In genomic region chr6:136823128-136823660, GRCh38 we compare ENCODE assay signal across 8 cellular contexts. TPM values are rescaled to one million over a fixed set of nuclear protein-coding genes. Genes with fewer than 3 reads are reported as not detected.
DNase-seq lines count a peak whose midpoint lies in the region; ATAC-seq and TF ChIP-seq lines count a peak whose summit lies in the region.

No MANE protein-coding gene starts in this region.

- peak overlapping the region; percentile 91 for H2AFZ ChIP-seq in SK-N-SH (ENCODE audit: low read depth)

- H3K27me3 Mint-ChIP-seq in activated naive CD8-positive, alpha-beta T cell treated with anti-CD3 and anti-CD28 coated beads for 36 hours: peaks cover 3% of the 10 kb centered on the region
- peaks cover 0 to 8% (median 0%) of the 10 kb centered on the region in 3 donors for H3K27me3 Mint-ChIP-seq in immature natural killer cell (ENCODE audit: low read depth in 3 of 3)

- no peaks in the 10 kb centered on the region for H3K9me3 Mint-ChIP-seq in activated naive CD8-positive, alpha-beta T cell treated with anti-CD3 and anti-CD28 coated beads for 36 hours
- no peaks in the 10 kb centered on the region for H3K9me3 Mint-ChIP-seq in immature natural killer cell

- TF ChIP-seq EP300 in SK-N-SH (IDR thresholded peaks at IDR 0.05; ENCODE audit: borderline replicate concordance in 1 of 2, low read depth in 1 of 2, low read length in 1 of 2): no peak
- TF ChIP-seq EP300 in suprapubic skin (IDR thresholded peaks at IDR 0.05): no peak

- POLR2A ChIA-PET in SK-N-SH (lab: Yijun Ruan, JAX): interaction anchor here (0.8 to 2.5 kb wide), 7 partner anchors 20 to 166 kb away, joined by 3 to 15 read pairs (median 3); partner anchors contain the start of genes MAP3K5 and SLC35D3

- H3K9me3 ChIP-seq in SK-N-SH (no peaks in the 10 kb centered on the region), suprapubic skin (no peaks in the 10 kb centered on the region)

- H3K4me2 ChIP-seq in SK-N-SH: peak overlapping the region; percentile 87

- H3K36me3 Mint-ChIP-seq in activated naive CD8-positive, alpha-beta T cell treated with anti-CD3 and anti-CD28 coated beads for 36 hours: peaks cover 31% of the 10 kb centered on the region
- H3K36me3 Mint-ChIP-seq in immature natural killer cell: peaks cover 5 to 11% (median 11%) of the 10 kb centered on the region in 3 donors

- H3K9me2 ChIP-seq in SK-N-SH: no peaks in the 10 kb centered on the region

- H3K4me3 Mint-ChIP-seq in activated naive CD8-positive, alpha-beta T cell treated with anti-CD3 and anti-CD28 coated beads for 36 hours: peak overlapping the region; percentile 88
- H3K4me3 Mint-ChIP-seq in immature natural killer cell: peak overlapping the region; percentile 88 to 91 (median 90)

- H4K20me1 ChIP-seq in SK-N-SH (ENCODE audit: insufficient read depth): no peaks in the 10 kb centered on the region

- CTCF ChIA-PET in SK-N-SH (lab: Yijun Ruan, JAX): interaction anchor here (0.6 to 2.3 kb wide), 15 partner anchors 13 to 491 kb away, joined by 3 to 13 read pairs (median 3); partner anchors contain the start of gene MAP3K5

- TF ChIP-seq CTCF in SK-N-SH (IDR thresholded peaks at IDR 0.05) (no peak), suprapubic skin (IDR thresholded peaks at IDR 0.05) (no peak), GM13976 (IDR thresholded peaks at IDR 0.05; ENCODE audit: borderline replicate concordance, control extremely low read depth, extremely low read depth, insufficient read depth, missing control alignments) (no peak)

- peak overlapping the region; percentile 88; the same call in 1 of the 2 replicates for H3K9ac ChIP-seq in SK-N-SH

- in situ Hi-C loops in GM13976 (cut with MboI; ENCODE audit: low sequenced_read_pairs, unreplicated experiment): no loop called here

- peak overlapping the region; percentile 92 for H3K27ac Mint-ChIP-seq in activated naive CD8-positive, alpha-beta T cell treated with anti-CD3 and anti-CD28 coated beads for 36 hours
- H3K27ac Mint-ChIP-seq in immature natural killer cell: peak overlapping the region; percentile 88 to 92 (median 90)

- H3K27me3 ChIP-seq in SK-N-SH (ENCODE audit: insufficient read depth) (no peaks in the 10 kb centered on the region), suprapubic skin (no peaks in the 10 kb centered on the region)

- DNase-seq in SK-N-SH: no peak
- no peak for DNase-seq in activated naive CD8-positive, alpha-beta T cell treated with anti-CD3 and anti-CD28 coated beads for 36 hours
- no peak for DNase-seq in immature natural killer cell
- DNase-seq in suprapubic skin (ENCODE audit: low spot score in 2 of 2): peak; percentile 61 to 79
- DNase-seq in NCI-H446 (lab: John Stamatoyannopoulos, UW): no peak
- no peak for DNase-seq in NCI-H2196 treated with DMSO at 0.1 percent for 48 hours (lab: John Stamatoyannopoulos, UW; ENCODE audit: unreplicated experiment)
- no peak for DNase-seq in GM13976 (ENCODE audit: low spot score)

- WGBS in SK-N-SH (ENCODE audit: low lambda C conversion rate): 68% methylated on average over 25 of the region's 31 CpGs
- WGBS in suprapubic skin: 50% methylated on average over 30 of the region's 31 CpGs

- H3K4me1 ChIP-seq in SK-N-SH (ENCODE audit: control insufficient read depth in 1 of 2, insufficient read depth in 2 of 2, low read depth in 1 of 2, low read length in 1 of 2) (peaks cover 0 to 5% of the 10 kb centered on the region in 2 experiments; a peak in 1 of 4 replicates), suprapubic skin (peaks cover 12% of the 10 kb centered on the region)

- H3K27ac ChIP-seq in SK-N-SH (ENCODE audit: low read depth in 2 of 2, low read length in 1 of 2) (peak overlapping the region; percentile 69 to 92; a peak in 2 of 4 replicates), suprapubic skin (peak overlapping the region; percentile 87)

- H3K4me1 Mint-ChIP-seq in activated naive CD8-positive, alpha-beta T cell treated with anti-CD3 and anti-CD28 coated beads for 36 hours: peaks cover 14% of the 10 kb centered on the region
- peaks cover 11 to 22% of the 10 kb centered on the region in 2 donors for H3K4me1 Mint-ChIP-seq in immature natural killer cell

- peaks cover 5 to 10% of the 10 kb centered on the region in 2 experiments for H3K36me3 ChIP-seq in SK-N-SH (replicated peaks in 1 of 2; ENCODE audit: control insufficient read depth in 1 of 2, insufficient read depth in 2 of 2, low read length in 1 of 2)
- peaks cover 12% of the 10 kb centered on the region for H3K36me3 ChIP-seq in suprapubic skin

- H3F3A ChIP-seq in SK-N-SH (replicated peaks; ENCODE audit: insufficient read depth): no peaks in the 10 kb centered on the region

- TF ChIP-seq POLR2A in suprapubic skin (IDR thresholded peaks at IDR 0.05): no peak

- TF ChIP-seq RAD21 in SK-N-SH (IDR thresholded peaks at IDR 0.05; ENCODE audit: low read length): no peak

- peak overlapping the region; percentile 61 to 66 for H3K4me3 ChIP-seq in SK-N-SH (ENCODE audit: low read depth in 2 of 2, low read length in 1 of 2)
- H3K4me3 ChIP-seq in suprapubic skin: peak overlapping the region; percentile 70

- H3K79me2 ChIP-seq in SK-N-SH (ENCODE audit: insufficient read depth): peaks cover 5% of the 10 kb centered on the region; the same call in 1 of the 2 replicates

- ATAC-seq in SK-N-SH treated with all-trans-retinoic acid at 6 μM for 48 hours: no peak

TF ChIP-seq in SK-N-SH, 30 proteins besides CTCF, POLR2A, EP300 and RAD21:
- TF ChIP-seq EZH2phosphoT487 (IDR thresholded peaks at IDR 0.05; ENCODE audit: borderline replicate concordance, low read depth): no peak
- no peak for TF ChIP-seq RCOR1 (IDR thresholded peaks at IDR 0.05; ENCODE audit: low read length)
- TF ChIP-seq GATA2 (CRISPR knock-in tag; IDR thresholded peaks at IDR 0.05): no peak
- TF ChIP-seq FOSL2 (IDR thresholded peaks at IDR 0.05; ENCODE audit: borderline replicate concordance, low read depth): no peak
- no peak for TF ChIP-seq TCF12 (IDR thresholded peaks at IDR 0.05)

TF ChIP-seq in SK-N-SH treated with all-trans-retinoic acid at 6 μM for 48 hours, 23 proteins besides CTCF, POLR2A, EP300 and RAD21:
- TF ChIP-seq ZFP30 (CRISPR knock-in tag; IDR thresholded peaks at IDR 0.05) (no peak), CSDC2 (CRISPR knock-in tag; IDR thresholded peaks at IDR 0.05) (no peak)

RNA-seq across cellular contexts. Expression of gene PEX7, which starts 0.8 kb away (rescaled TPM):
- polyA plus RNA-seq in SK-N-SH (2012; rRNA removed) (10.8 and 13.1 TPM in 2 replicates), immature natural killer cell (1 to 10 TPM; 2.2 to 3.9 (median 2.9) TPM)
- 14.9 and 15.5 TPM in 2 replicates for polyA plus RNA-seq in SK-N-SH (2012; cell fraction: cytosol; rRNA removed)
- polyA plus RNA-seq in SK-N-SH (2012; cell fraction: nucleus; rRNA removed): 4.2 and 5.7 TPM in 2 replicates
- total RNA-seq in activated naive CD8-positive, alpha-beta T cell treated with anti-CD3 and anti-CD28 coated beads for 36 hours: 1 to 10 TPM; 4.7 to 6.1 TPM
- 10 to 100 TPM in 2 of 4 donors, 1 to 10 TPM in 2; 4.3 to 21.2 (median 12.4) TPM for total RNA-seq in suprapubic skin

RNA-seq across cellular contexts. Expression of gene MAP3K5, which starts 30.9 kb away (rescaled TPM):
- polyA plus RNA-seq in SK-N-SH (2012; rRNA removed) (1.4 TPM in 2 replicates), immature natural killer cell (10 to 100 TPM in 1 of 3 donors, 1 to 10 TPM in 2; 5.5 to 13.8 (median 6.2) TPM)
- 1.7 and 1.8 TPM in 2 replicates for polyA plus RNA-seq in SK-N-SH (2012; cell fraction: cytosol; rRNA removed)
- polyA plus RNA-seq in SK-N-SH (2012; cell fraction: nucleus; rRNA removed): 1.1 and 1.9 TPM in 2 replicates
- 1 to 10 TPM; 3.5 to 3.9 TPM for total RNA-seq in activated naive CD8-positive, alpha-beta T cell treated with anti-CD3 and anti-CD28 coated beads for 36 hours
- total RNA-seq in suprapubic skin: 10 to 100 TPM; 19.4 to 36.1 (median 21.1) TPM

Comparison
In these comparisons a context has a peak if more than half of its experiments do, and no peak if none do; other contexts are left out.
1. DNase-seq: peak in suprapubic skin (2 of 2); none in SK-N-SH (single experiment), activated naive CD8-positive, alpha-beta T cell treated with anti-CD3 and anti-CD28 coated beads for 36 hours (single experiment), immature natural killer cell (0 of 3), NCI-H446 (0 of 2), NCI-H2196 treated with DMSO at 0.1 percent for 48 hours (single experiment) and GM13976 (single experiment).
2. RNA of gene MAP3K5, which starts 30.9 kb away (total RNA-seq): 19.4 to 36.1 TPM in suprapubic skin; 3.5 to 3.9 TPM in activated naive CD8-positive, alpha-beta T cell treated with anti-CD3 and anti-CD28 coated beads for 36 hours; every median in the first group is over 4 times any median in the second.